ENCODE assay signal across 8 cellular contexts in genomic region chr2:161077367-161078210, GRCh38.
A peak's percentile ranks its signal among the peaks of the same experiment; 100 is the strongest.
DNase-seq lines count a peak whose midpoint lies in the region; ATAC-seq and TF ChIP-seq lines count a peak whose summit lies in the region.

No MANE protein-coding gene starts in this region.

- no peak overlapping the region for H3K4me2 ChIP-seq in osteoblast (ENCODE audit: insufficient read depth, low read length)

- H3K27me3 ChIP-seq in body of pancreas (no peaks in the 10 kb centered on the region), osteoblast (ENCODE audit: insufficient read depth, low read length) (no peaks in the 10 kb centered on the region)

- no peak for TF ChIP-seq CTCF in body of pancreas (IDR thresholded peaks at IDR 0.05)
- no peak for TF ChIP-seq CTCF in osteoblast (IDR thresholded peaks at IDR 0.05; ENCODE audit: extremely low read depth, low read depth, low read length)

- 58 to 68% methylated on average over 5 of the region's 5 CpGs for WGBS in body of pancreas, 2 donors

- no peak overlapping the region for H3K4me3 ChIP-seq in body of pancreas
- no peak overlapping the region for H3K4me3 ChIP-seq in osteoblast (ENCODE audit: insufficient read depth, low read length)

- H4K20me1 ChIP-seq in osteoblast (ENCODE audit: insufficient read depth, low read length): no peaks in the 10 kb centered on the region

- H3K4me1 ChIP-seq in body of pancreas (no peaks in the 10 kb centered on the region), osteoblast (ENCODE audit: insufficient read depth, low read length) (no peaks in the 10 kb centered on the region)

- H2AFZ ChIP-seq in osteoblast (ENCODE audit: low read length): peak overlapping the region; percentile 64

- ATAC-seq in GM18909 (IDR thresholded peaks at IDR 0.05; ENCODE audit: poor library complexity, unreplicated experiment) (peak; percentile 89), HG03097 (IDR thresholded peaks at IDR 0.05; ENCODE audit: low FRiP score, unreplicated experiment) (peak; percentile 81), body of pancreas (peak; percentile 35), SK-N-SH treated with all-trans-retinoic acid at 6 μM for 48 hours (no peak)

- no peak for TF ChIP-seq POLR2A in body of pancreas (IDR thresholded peaks at IDR 0.05)

- H3K27ac ChIP-seq in body of pancreas (peak overlapping the region in 1 of 4 donors; percentile 48), osteoblast (ENCODE audit: low read depth, low read length) (no peak overlapping the region)

- intact Hi-C loops in body of pancreas (cut with DNase I): no loop called here

- H3K36me3 ChIP-seq in body of pancreas (replicated peaks in 1 of 2; ENCODE audit: insufficient read depth in 1 of 2, low read depth in 2 of 2) (no peaks in the 10 kb centered on the region), osteoblast (ENCODE audit: insufficient read depth, low read length) (no peaks in the 10 kb centered on the region)

- H3K79me2 ChIP-seq in osteoblast (ENCODE audit: insufficient read depth, low read length): no peaks in the 10 kb centered on the region

- peak; percentile 56 for DNase-seq in T-helper 22 cell (ENCODE audit: low read depth)
- DNase-seq in body of pancreas: peak in 2 of 4 donors; percentile 7 to 41
- no peak for DNase-seq in osteoblast (ENCODE audit: insufficient read length, low spot score, missing footprints)
- no peak for DNase-seq in epidermal melanocyte (ENCODE audit: insufficient read length, low spot score)
- no peak for DNase-seq in D341Med (ENCODE audit: low spot score)

- H3K9me3 ChIP-seq in body of pancreas (no peaks in the 10 kb centered on the region), osteoblast (ENCODE audit: low read depth, low read length) (no peaks in the 10 kb centered on the region)

TF ChIP-seq in SK-N-SH treated with all-trans-retinoic acid at 6 μM for 48 hours, 23 proteins besides CTCF, POLR2A, EP300 and RAD21:
- TF ChIP-seq TCF4 (CRISPR knock-in tag; IDR thresholded peaks at IDR 0.05; ENCODE audit: borderline replicate concordance) (no peak), ZFP30 (CRISPR knock-in tag; IDR thresholded peaks at IDR 0.05) (no peak), GLIS3 (CRISPR knock-in tag; IDR thresholded peaks at IDR 0.05) (no peak), OSR1 (CRISPR knock-in tag; IDR thresholded peaks at IDR 0.05) (no peak), ZC3H10 (CRISPR knock-in tag; IDR thresholded peaks at IDR 0.05) (no peak), ESRRG (CRISPR knock-in tag; IDR thresholded peaks at IDR 0.05) (no peak), TSHZ2 (CRISPR knock-in tag; IDR thresholded peaks at IDR 0.05) (no peak), ZNF8 (CRISPR knock-in tag; IDR thresholded peaks at IDR 0.05) (no peak), ZNF70 (CRISPR knock-in tag; IDR thresholded peaks at IDR 0.05) (no peak), ZFP3 (CRISPR knock-in tag; IDR thresholded peaks at IDR 0.05) (no peak), POU6F1 (CRISPR knock-in tag; IDR thresholded peaks at IDR 0.05; ENCODE audit: borderline replicate concordance, low read depth) (no peak), CREB5 (CRISPR knock-in tag; IDR thresholded peaks at IDR 0.05; ENCODE audit: low read depth) (no peak)
TF ChIP-seq in SK-N-SH treated with all-trans-retinoic acid at 6 μM for 48 hours: peak in this region for 0.
